ENCODE assay signal across 19 cellular contexts in genomic region chr11:83472328-83472727, GRCh38.
"Had no signal": no experiment of that assay in that cellular context is flagged by ENCODE, and none has a peak within 500 bp of the region (broad histone marks: within the 10 kb centered on the region; RNA-seq: fewer than 3 reads in every experiment).

No MANE protein-coding gene starts in this region.

- H3K9me3 Mint-ChIP-seq: activated B cell treated with CpG ODN at 0.5 μM for 24 hours; activated T-cell treated with anti-CD3 and anti-CD28 coated beads, Interleukin-2, amount 50 U/mL, for 4 hours; activated T-helper 2 cell treated with anti-CD3 and anti-CD28 coated beads, Interferon-gamma antibody, Interleukin-2, Interleukin-4, amounts not matched to agents 10 μg/mL and 5 μg/mL and 100 μg/mL, durations not matched to agents 14 hours and 24 hours and 36 hours; naive B cell; stimulated activated naive CD8-positive, alpha-beta T cell treated with anti-CD3 and anti-CD28 coated beads, Interleukin-15, Interleukin-2, amounts not matched to agents 100 ng/mL and 50 ng/mL, for 24 hours; T-helper 1 cell treated with Interleukin-12 subunit alpha and Interleukin-12 subunit beta and Interleukin-4 antibody, amounts not matched to agents 30 μg/mL and 1 μg/mL, for 36 hours had no signal

- H3K9me3 ChIP-seq: lower lobe of right lung, spleen, tibial nerve had no signal

- ATAC-seq: activated CD4-positive, alpha-beta T cell treated with anti-CD3 and anti-CD28 coated beads for 36 hours; activated T-cell treated with anti-CD3 and anti-CD28 coated beads, Interleukin-2, amount 50 U/mL, for 4 hours; left lobe of liver; lower lobe of right lung had no signal

- H3K27ac Mint-ChIP-seq: activated B cell treated with CpG ODN at 0.5 μM for 24 hours; activated CD4-positive, alpha-beta T cell treated with anti-CD3 and anti-CD28 coated beads for 36 hours; activated T-helper 2 cell treated with anti-CD3 and anti-CD28 coated beads, Interferon-gamma antibody, Interleukin-2, Interleukin-4, amounts not matched to agents 10 μg/mL and 5 μg/mL and 100 μg/mL, durations not matched to agents 14 hours and 24 hours and 36 hours; naive B cell; stimulated activated naive CD8-positive, alpha-beta T cell treated with anti-CD3 and anti-CD28 coated beads, Interleukin-15, Interleukin-2, amounts not matched to agents 100 ng/mL and 50 ng/mL, for 24 hours; T-helper 1 cell treated with Interleukin-12 subunit alpha and Interleukin-12 subunit beta and Interleukin-4 antibody, amounts not matched to agents 30 μg/mL and 1 μg/mL, for 36 hours had no signal

- H3K27ac ChIP-seq: epithelial cell of prostate, lower lobe of right lung, spleen, tibial nerve had no signal

- H3K36me3 Mint-ChIP-seq: naive B cell had no signal

- DNase-seq: activated B cell treated with CpG ODN at 0.5 μM for 24 hours; activated CD4-positive, alpha-beta T cell treated with anti-CD3 and anti-CD28 coated beads for 36 hours; activated CD4-positive, alpha-beta T cell treated with anti-CD3 and anti-CD28 coated beads, Interleukin-2, amount 50 U/mL, for 48 hours; activated CD8-positive, alpha-beta memory T cell treated with anti-CD3 and anti-CD28 coated beads, Interleukin-2, amount 50 U/mL, for 48 hours; activated naive CD4-positive, alpha-beta T cell; activated T-cell treated with anti-CD3 and anti-CD28 coated beads, Interleukin-2, amount 50 U/mL, for 4 hours; cortex of kidney; kidney; lower lobe of right lung; mesendoderm; naive B cell; spleen; stimulated activated CD4-positive, alpha-beta T cell treated with anti-CD3 and anti-CD28 coated beads, Interleukin-4, amount 100 ng/mL, for 1 hour had no signal

- H3K4me3 ChIP-seq: lower lobe of right lung, spleen, tibial nerve had no signal

- H3K4me1 Mint-ChIP-seq: activated B cell treated with CpG ODN at 0.5 μM for 24 hours had no signal

- H3K27me3 ChIP-seq: spleen, tibial nerve had no signal

- H3K4me3 Mint-ChIP-seq: activated B cell treated with CpG ODN at 0.5 μM for 24 hours; activated CD4-positive, alpha-beta T cell treated with anti-CD3 and anti-CD28 coated beads for 36 hours; activated T-cell treated with anti-CD3 and anti-CD28 coated beads, Interleukin-2, amount 50 U/mL, for 4 hours; stimulated activated naive CD8-positive, alpha-beta T cell treated with anti-CD3 and anti-CD28 coated beads, Interleukin-15, Interleukin-2, amounts not matched to agents 100 ng/mL and 50 ng/mL, for 24 hours; T-helper 1 cell treated with Interleukin-12 subunit alpha and Interleukin-12 subunit beta and Interleukin-4 antibody, amounts not matched to agents 30 μg/mL and 1 μg/mL, for 36 hours had no signal

- H3K36me3 ChIP-seq: lower lobe of right lung, spleen, tibial nerve had no signal
